In genomic region chr14:72982146-72982708, GRCh38 we compare ENCODE assay signal across 27 cellular contexts.
"Had no signal": no experiment of that assay in that cellular context is flagged by ENCODE, and none has a peak within 500 bp of the region (broad histone marks: within the 10 kb centered on the region; RNA-seq: fewer than 3 reads in every experiment).

No MANE protein-coding gene starts in this region.

- H3K4me3 ChIP-seq: colonic mucosa, esophagus muscularis mucosa, lung, prostate gland, right atrium auricular region, sigmoid colon, thoracic aorta, tibial nerve, upper lobe of left lung had no signal

- H3K4me3 Mint-ChIP-seq: dendritic cell treated with granulocyte-macrophage colony-stimulating factor and Interleukin-4, amounts not matched to agents 40 ng/mL and 50 ng/mL, for 4 days; endodermal cell; immature natural killer cell; memory B cell; natural killer cell; stimulated activated naive B cell treated with anti-CD40 and anti-IgM and Interleukin-4, amounts not matched to agents 10 μg/mL and 1 μg/mL and 100 μg/mL, for 72 hours; stimulated activated naive CD8-positive, alpha-beta T cell treated with anti-CD3 and anti-CD28 coated beads, Interleukin-15, Interleukin-2, amounts not matched to agents 100 ng/mL and 50 ng/mL, for 24 hours had no signal

- ATAC-seq: left colon; left ventricle myocardium superior; natural killer cell; stimulated activated naive B cell treated with anti-CD40 and anti-IgM and Interleukin-4, amounts not matched to agents 10 μg/mL and 1 μg/mL and 100 μg/mL, for 72 hours had no signal

- H3K27me3 Mint-ChIP-seq: dendritic cell treated with granulocyte-macrophage colony-stimulating factor and Interleukin-4, amounts not matched to agents 40 ng/mL and 50 ng/mL, for 4 days; memory B cell; stimulated activated naive B cell treated with anti-CD40 and anti-IgM and Interleukin-4, amounts not matched to agents 10 μg/mL and 1 μg/mL and 100 μg/mL, for 72 hours; stimulated activated naive CD8-positive, alpha-beta T cell treated with anti-CD3 and anti-CD28 coated beads, Interleukin-15, Interleukin-2, amounts not matched to agents 100 ng/mL and 50 ng/mL, for 24 hours had no signal

- H3K4me1 Mint-ChIP-seq: memory B cell; natural killer cell; stimulated activated naive B cell treated with anti-CD40 and anti-IgM and Interleukin-4, amounts not matched to agents 10 μg/mL and 1 μg/mL and 100 μg/mL, for 72 hours had no signal

- H3K9me3 ChIP-seq: colonic mucosa, esophagus muscularis mucosa, prostate gland, right atrium auricular region, sigmoid colon, thoracic aorta, tibial nerve, upper lobe of left lung had no signal

- H3K27ac Mint-ChIP-seq: dendritic cell treated with granulocyte-macrophage colony-stimulating factor and Interleukin-4, amounts not matched to agents 40 ng/mL and 50 ng/mL, for 4 days; endodermal cell; memory B cell; natural killer cell; stimulated activated naive B cell treated with anti-CD40 and anti-IgM and Interleukin-4, amounts not matched to agents 10 μg/mL and 1 μg/mL and 100 μg/mL, for 72 hours; stimulated activated naive CD8-positive, alpha-beta T cell treated with anti-CD3 and anti-CD28 coated beads, Interleukin-15, Interleukin-2, amounts not matched to agents 100 ng/mL and 50 ng/mL, for 24 hours had no signal

- H3K4me1 ChIP-seq: colonic mucosa, esophagus muscularis mucosa, prostate gland, right atrium auricular region, sigmoid colon, tibial nerve, upper lobe of left lung had no signal

- H3K9me3 Mint-ChIP-seq: dendritic cell treated with granulocyte-macrophage colony-stimulating factor and Interleukin-4, amounts not matched to agents 40 ng/mL and 50 ng/mL, for 4 days; endodermal cell; immature natural killer cell; natural killer cell; stimulated activated naive CD8-positive, alpha-beta T cell treated with anti-CD3 and anti-CD28 coated beads, Interleukin-15, Interleukin-2, amounts not matched to agents 100 ng/mL and 50 ng/mL, for 24 hours had no signal

- H3K36me3 ChIP-seq: colonic mucosa, prostate gland had no signal

- DNase-seq: colonic mucosa; effector CD8-positive, alpha-beta T cell; endodermal cell; foreskin melanocyte; glutamatergic neuron; hypothalamus; immature natural killer cell; islet precursor cell; kidney glomerular epithelial cell; left colon; left ventricle myocardium superior; natural killer cell; nucleus accumbens; sigmoid colon; stimulated activated CD4-positive, alpha-beta T cell treated with anti-CD3 and anti-CD28 coated beads, Interleukin-2, amount 100 ng/mL, for 24 hours; stimulated activated CD4-positive, alpha-beta T cell treated with anti-CD3 and anti-CD28 coated beads, Interleukin-4, amount 100 ng/mL, for 4 hours; stimulated activated naive B cell treated with anti-CD40 and anti-IgM and Interleukin-4, amounts not matched to agents 10 μg/mL and 1 μg/mL and 100 μg/mL, for 72 hours; upper lobe of left lung had no signal

- H3K27me3 ChIP-seq: colonic mucosa, esophagus muscularis mucosa, right atrium auricular region, sigmoid colon, tibial nerve, upper lobe of left lung had no signal

- H3K27ac ChIP-seq: colonic mucosa, esophagus muscularis mucosa, right atrium auricular region, sigmoid colon, thoracic aorta, tibial nerve, upper lobe of left lung had no signal
